ENCODE assay signal across 14 cellular contexts in the genomic region with DNA sequence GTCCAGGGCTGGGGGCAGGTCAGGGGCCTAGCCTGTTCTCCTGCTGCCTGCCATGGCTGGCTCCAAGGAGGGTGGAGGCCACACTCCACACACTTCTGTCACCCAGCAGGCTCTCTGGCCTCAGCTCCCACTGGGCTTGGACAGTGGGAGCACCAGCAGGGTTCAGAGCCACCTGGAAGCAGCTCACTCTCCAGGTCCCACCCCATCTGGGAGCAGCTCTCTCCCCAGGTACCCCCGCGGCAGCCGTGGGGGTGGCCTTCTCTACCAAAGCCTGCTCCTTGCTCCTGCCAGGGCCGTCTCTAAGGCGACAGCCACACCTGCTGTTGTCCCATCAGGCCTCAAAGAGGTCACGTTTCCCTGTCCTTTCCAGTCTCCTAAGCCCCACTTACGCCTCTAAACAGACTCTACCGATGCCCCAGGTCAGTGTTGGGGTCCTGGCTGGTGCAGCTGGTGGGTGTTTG.
DNase-seq lines count a peak whose midpoint lies in the region; ATAC-seq and TF ChIP-seq lines count a peak whose summit lies in the region.
"Had no signal": no experiment of that assay in that cellular context is flagged by ENCODE, and none has a peak within 500 bp of the region (broad histone marks: within the 10 kb centered on the region; RNA-seq: fewer than 3 reads in every experiment).

No MANE protein-coding gene starts in this region.

- H3K27ac ChIP-seq in RWPE2 (ENCODE audit: poor library complexity, severe bottlenecking) = no peak overlapping the region
- H3K27ac ChIP-seq in spleen = no peak overlapping the region
- H3K27ac ChIP-seq: SJSA1, upper lobe of left lung had no signal

- no peak overlapping the region for H3K9ac ChIP-seq in iPS-15b (ENCODE audit: low read depth, low read length)

- H3K27ac Mint-ChIP-seq in activated naive CD4-positive, alpha-beta T cell treated with anti-CD3 and anti-CD28 coated beads for 36 hours = peak overlapping the region; percentile 30
- H3K27ac Mint-ChIP-seq: activated CD4-positive, alpha-beta memory T cell treated with anti-CD3 and anti-CD28 coated beads, Interleukin-2, amount 10 ng/mL, durations not matched to agents 7 days and 5 days had no signal

- H3K4me1 ChIP-seq in RWPE2 (ENCODE audit: insufficient read depth, poor library complexity, severe bottlenecking) (no peaks in the 10 kb centered on the region), iPS-15b (ENCODE audit: control insufficient read depth, insufficient read depth, low read length) (no peaks in the 10 kb centered on the region), spleen (peaks cover 5 to 22% (median 16%) of the 10 kb centered on the region in 6 donors)
- H3K4me1 ChIP-seq: SJSA1 had no signal

- ATAC-seq in RWPE2 (ENCODE audit: low read depth) = peak; percentile 6; the same call in 1 of the 3 replicates
- no peak for ATAC-seq in GM19324 (IDR thresholded peaks at IDR 0.05; ENCODE audit: low FRiP score, unreplicated experiment)
- ATAC-seq in omental fat pad (ENCODE audit: low FRiP score) = no peak

- CTCF ChIA-PET in activated naive CD4-positive, alpha-beta T cell treated with anti-CD3 and anti-CD28 coated beads for 36 hours (lab: Charles Lee) = no interaction called here

- H3K4me3 ChIP-seq in RWPE2 (ENCODE audit: severe bottlenecking) (no peak overlapping the region), iPS-15b (ENCODE audit: low read depth, low read length) (peak overlapping the region; percentile 79), spleen (no peak overlapping the region)
- H3K4me3 ChIP-seq: SJSA1 had no signal

- H3K9me3 ChIP-seq in RWPE2 (ENCODE audit: severe bottlenecking) (no peaks in the 10 kb centered on the region), iPS-15b (ENCODE audit: control insufficient read depth, insufficient read depth, low read length) (no peaks in the 10 kb centered on the region), spleen (no peaks in the 10 kb centered on the region)
- H3K9me3 ChIP-seq: SJSA1, upper lobe of left lung had no signal

- intact Hi-C loops in activated naive CD4-positive, alpha-beta T cell treated with anti-CD3 and anti-CD28 coated beads for 36 hours (cut with micrococcal nuclease) = loop anchor here (5.0 to 10.0 kb wide), 3 partner anchors 132 to 297 kb away; a partner anchor contains a TSS
- intact Hi-C loops in spleen (cut with DNase I; ENCODE audit: low total_unique reads) = no loop called here

- H3K27me3 ChIP-seq in RWPE2 (ENCODE audit: insufficient read depth, poor library complexity, severe bottlenecking) (peaks cover 14% of the 10 kb centered on the region), iPS-15b (ENCODE audit: control insufficient read depth, insufficient read depth, low read length) (peaks cover 45% of the 10 kb centered on the region), spleen (replicated peaks in 1 of 7) (peaks cover 0 to 58% (median 29%) of the 10 kb centered on the region in 7 donors)

- TF ChIP-seq CTCF in RWPE2 (IDR thresholded peaks at IDR 0.05; ENCODE audit: poor library complexity, severe bottlenecking) = no peak
- TF ChIP-seq CTCF in spleen (IDR thresholded peaks at IDR 0.05 in 8 of 11, conservative IDR thresholded peaks at IDR 0.05 in 3 of 11) = no peak
- no peak for TF ChIP-seq CTCF in omental fat pad (IDR thresholded peaks at IDR 0.05)

- H3K36me3 Mint-ChIP-seq in activated naive CD4-positive, alpha-beta T cell treated with anti-CD3 and anti-CD28 coated beads for 36 hours (ENCODE audit: low read depth) = no peaks in the 10 kb centered on the region

- no peak for DNase-seq in activated naive CD4-positive, alpha-beta T cell treated with anti-CD3 and anti-CD28 coated beads for 36 hours
- DNase-seq in activated naive CD4-positive, alpha-beta T cell treated with anti-CD3 and anti-CD28 coated beads, Interleukin-2, amount 50 U/mL, for 16 hours = no peak
- DNase-seq in RWPE2 (ENCODE audit: low spot score) (no peak), spleen (peak; percentile 47), omental fat pad (ENCODE audit: low spot score) (no peak)
- DNase-seq in stimulated activated CD4-positive, alpha-beta T cell treated with anti-CD3 and anti-CD28 coated beads, Interleukin-12 subunit alpha, Interleukin-12 subunit beta, amount 100 ng/mL, for 4 hours = no peak
- DNase-seq: activated CD4-positive, alpha-beta memory T cell treated with anti-CD3 and anti-CD28 coated beads, Interleukin-2, amount 10 ng/mL, durations not matched to agents 7 days and 5 days; activated gamma-delta T cell; mammary epithelial cell; stimulated activated CD4-positive, alpha-beta T cell treated with anti-CD3 and anti-CD28 coated beads, Interleukin-4, amount 100 ng/mL, for 24 hours had no signal

- peaks cover 13% of the 10 kb centered on the region for H3K4me1 Mint-ChIP-seq in activated naive CD4-positive, alpha-beta T cell treated with anti-CD3 and anti-CD28 coated beads for 36 hours (ENCODE audit: low read depth)

- peak overlapping the region; percentile 9 for H3K4me3 Mint-ChIP-seq in activated naive CD4-positive, alpha-beta T cell treated with anti-CD3 and anti-CD28 coated beads for 36 hours
- H3K4me3 Mint-ChIP-seq: activated CD4-positive, alpha-beta memory T cell treated with anti-CD3 and anti-CD28 coated beads, Interleukin-2, amount 10 ng/mL, durations not matched to agents 7 days and 5 days had no signal

- 90 to 95% (median 92%) methylated on average over 8 of the region's 8 CpGs for WGBS in spleen, 5 donors

- no peaks in the 10 kb centered on the region for H3K9me3 Mint-ChIP-seq in activated naive CD4-positive, alpha-beta T cell treated with anti-CD3 and anti-CD28 coated beads for 36 hours
- H3K9me3 Mint-ChIP-seq: activated CD4-positive, alpha-beta memory T cell treated with anti-CD3 and anti-CD28 coated beads, Interleukin-2, amount 10 ng/mL, durations not matched to agents 7 days and 5 days had no signal

- no peak for TF ChIP-seq POLR2A in spleen (IDR thresholded peaks at IDR 0.05)

- peaks cover 4% of the 10 kb centered on the region for H3K27me3 Mint-ChIP-seq in activated naive CD4-positive, alpha-beta T cell treated with anti-CD3 and anti-CD28 coated beads for 36 hours (ENCODE audit: low read depth)

- H3K36me3 ChIP-seq in RWPE2 (ENCODE audit: low read depth) (no peaks in the 10 kb centered on the region), iPS-15b (ENCODE audit: control insufficient read depth, insufficient read depth, low read length) (no peaks in the 10 kb centered on the region), spleen (no peaks in the 10 kb centered on the region)
- H3K36me3 ChIP-seq: SJSA1, upper lobe of left lung had no signal
